13 cellular contexts compared by ENCODE assay signal in genomic region chr11:72432347-72433287, GRCh38. TPM values are rescaled to one million over a fixed set of nuclear protein-coding genes. Genes with fewer than 3 reads are reported as not detected.
A peak's percentile ranks its signal among the peaks of the same experiment; 100 is the strongest.
DNase-seq lines count a peak whose midpoint lies in the region; ATAC-seq and TF ChIP-seq lines count a peak whose summit lies in the region.
"Had no signal": no experiment of that assay in that cellular context is flagged by ENCODE, and none has a peak within 500 bp of the region (broad histone marks: within the 10 kb centered on the region; RNA-seq: fewer than 3 reads in every experiment).

No MANE protein-coding gene starts in this region.

- H3K4me3 ChIP-seq in CD4-positive, alpha-beta memory T cell (ENCODE audit: low read length in 2 of 2) = no peak overlapping the region
- H3K4me3 ChIP-seq in adipocyte (ENCODE audit: low read length) = peak overlapping the region; percentile 28

- no peaks in the 10 kb centered on the region for H3K27me3 ChIP-seq in CD4-positive, alpha-beta memory T cell (ENCODE audit: insufficient read depth, low read length)
- H3K27me3 ChIP-seq in adipocyte (replicated peaks; ENCODE audit: control insufficient read depth, insufficient read depth, low read length) = no peaks in the 10 kb centered on the region
- H3K27me3 ChIP-seq: upper lobe of right lung had no signal

- H3K27ac ChIP-seq in CD4-positive, alpha-beta memory T cell (ENCODE audit: low read depth, low read length) = no peak overlapping the region

- no peak for TF ChIP-seq CTCF in natural killer cell (IDR thresholded peaks at IDR 0.05)
- no peak for TF ChIP-seq CTCF in GM10248 (IDR thresholded peaks at IDR 0.05; ENCODE audit: control extremely low read depth, extremely low read depth, low read depth, missing control alignments)

- peak overlapping the region in 6 of 7 donors; percentile 18 to 71 (median 58) for H3K27ac Mint-ChIP-seq in CD4-positive, alpha-beta memory T cell
- peak overlapping the region in 2 of 3 donors; percentile 8 to 71 for H3K27ac Mint-ChIP-seq in IgD-negative memory B cell
- H3K27ac Mint-ChIP-seq in natural killer cell = peak overlapping the region in 1 of 2 donors; percentile 37

- H3K4me1 ChIP-seq in CD4-positive, alpha-beta memory T cell (ENCODE audit: insufficient read depth, low read length) = peaks cover 26% of the 10 kb centered on the region
- H3K4me1 ChIP-seq in adipocyte (ENCODE audit: control insufficient read depth, insufficient read depth, low read length) = peaks cover 25% of the 10 kb centered on the region

- H3K9ac ChIP-seq in adipocyte (ENCODE audit: low read length) = peak overlapping the region; percentile 20

- H3K9me3 Mint-ChIP-seq in CD4-positive, alpha-beta memory T cell = no peaks in the 10 kb centered on the region
- H3K9me3 Mint-ChIP-seq in IgD-negative memory B cell (no peaks in the 10 kb centered on the region), natural killer cell (no peaks in the 10 kb centered on the region)

- intact Hi-C loops in CD4-positive, alpha-beta memory T cell (cut with micrococcal nuclease) = loop anchor here (5.0 kb wide), 4 partner anchors 140 to 645 kb away; partner anchors contain the start of genes RNF121 and XNDC1N
- intact Hi-C loops in natural killer cell (cut with micrococcal nuclease) = loop anchor here (5.0 kb wide), 2 partner anchors 140 to 455 kb away; no protein-coding TSS in a partner anchor

- POLR2A ChIA-PET in CD4-positive, alpha-beta memory T cell (lab: Charles Lee; ENCODE audit: partially characterized antibody) = no interaction called here
- POLR2A ChIA-PET in GM10248 (lab: Yijun Ruan, JAX) = interaction anchor here (1.1 kb wide), 1 partner anchor 197 kb away, joined by 3 read pairs; no protein-coding TSS in a partner anchor

- H3K4me1 Mint-ChIP-seq in CD4-positive, alpha-beta memory T cell = peaks cover 17 to 42% (median 35%) of the 10 kb centered on the region in 4 donors
- H3K4me1 Mint-ChIP-seq in IgD-negative memory B cell = peaks cover 14 to 25% (median 23%) of the 10 kb centered on the region in 3 donors
- H3K4me1 Mint-ChIP-seq in natural killer cell = peaks cover 35 to 42% of the 10 kb centered on the region in 2 donors

- H3K27me3 Mint-ChIP-seq in CD4-positive, alpha-beta memory T cell = peaks cover 0 to 1% of the 10 kb centered on the region in 2 donors
- H3K27me3 Mint-ChIP-seq in IgD-negative memory B cell (peaks cover 2% of the 10 kb centered on the region), natural killer cell (ENCODE audit: low read depth in 2 of 2) (peaks cover 0 to 2% of the 10 kb centered on the region in 2 donors)

- H3K4me3 Mint-ChIP-seq in CD4-positive, alpha-beta memory T cell = peak overlapping the region; percentile 22 to 74 (median 56)
- peak overlapping the region; percentile 1 to 87 (median 71) for H3K4me3 Mint-ChIP-seq in IgD-negative memory B cell
- H3K4me3 Mint-ChIP-seq in natural killer cell = peak overlapping the region; percentile 52

- no peak for DNase-seq in CD4-positive, alpha-beta memory T cell
- DNase-seq in adipocyte (ENCODE audit: low read depth) = no peak
- no peak for DNase-seq in natural killer cell
- DNase-seq in GM10248 (ENCODE audit: extremely low spot score) = no peak
- DNase-seq: cortex of kidney, left ventricle myocardium superior, NCI-H1436, retina, upper lobe of right lung had no signal

- ATAC-seq in natural killer cell = no peak
- no peak for ATAC-seq in GM18907 (IDR thresholded peaks at IDR 0.05; ENCODE audit: unreplicated experiment)
- no peak for ATAC-seq in HG03354 (IDR thresholded peaks at IDR 0.05; ENCODE audit: poor library complexity, severe bottlenecking, unreplicated experiment)
- no peak for ATAC-seq in HG03457 (IDR thresholded peaks at IDR 0.05; ENCODE audit: unreplicated experiment)
- ATAC-seq: upper lobe of right lung had no signal

- peaks cover 16 to 30% of the 10 kb centered on the region in 2 donors for H3K36me3 Mint-ChIP-seq in CD4-positive, alpha-beta memory T cell
- H3K36me3 Mint-ChIP-seq in IgD-negative memory B cell (no peaks in the 10 kb centered on the region), natural killer cell (no peaks in the 10 kb centered on the region)

- no peaks in the 10 kb centered on the region for H3K9me3 ChIP-seq in CD4-positive, alpha-beta memory T cell (ENCODE audit: control insufficient read depth in 1 of 2, low read length in 2 of 2)
- H3K9me3 ChIP-seq in adipocyte (ENCODE audit: control insufficient read depth, low read length) = no peaks in the 10 kb centered on the region
- H3K9me3 ChIP-seq: upper lobe of right lung had no signal

- H3K36me3 ChIP-seq in CD4-positive, alpha-beta memory T cell (ENCODE audit: insufficient read depth, low read length) = peaks cover 16% of the 10 kb centered on the region
- peaks cover 20% of the 10 kb centered on the region for H3K36me3 ChIP-seq in adipocyte (ENCODE audit: control insufficient read depth, insufficient read depth, low read length, severe bottlenecking)

- CTCF ChIA-PET in CD4-positive, alpha-beta memory T cell (lab: Charles Lee; ENCODE audit: partially characterized antibody) = interaction anchor here (1.0 to 9.6 kb wide), 5 partner anchors 10 to 207 kb away, joined by 3 to 58 read pairs (median 5); no protein-coding TSS in a partner anchor
- CTCF ChIA-PET in GM10248 (lab: Yijun Ruan, JAX) = interaction anchor here (0.9 to 11.7 kb wide), 21 partner anchors 8 to 632 kb away, joined by 3 to 221 read pairs (median 8); partner anchors contain the start of gene INPPL1

RNA-seq across cellular contexts. Expression of gene CLPB, which starts 1.7 kb away (rescaled TPM):
- 10 to 100 TPM; 13.5 to 14.7 TPM for total RNA-seq in CD4-positive, alpha-beta memory T cell
- 1 to 10 TPM in 1 of 2 donors, under 1 TPM in 1; 0.76 to 5.3 TPM for polyA plus RNA-seq in CD4-positive, alpha-beta memory T cell
- polyA plus RNA-seq in IgD-negative memory B cell = 6.7 TPM
- 10 to 100 TPM; 11.8 to 17.0 (median 14.1) TPM for total RNA-seq in natural killer cell
